ENCODE assay signal across 1 cellular context in the genomic region with DNA sequence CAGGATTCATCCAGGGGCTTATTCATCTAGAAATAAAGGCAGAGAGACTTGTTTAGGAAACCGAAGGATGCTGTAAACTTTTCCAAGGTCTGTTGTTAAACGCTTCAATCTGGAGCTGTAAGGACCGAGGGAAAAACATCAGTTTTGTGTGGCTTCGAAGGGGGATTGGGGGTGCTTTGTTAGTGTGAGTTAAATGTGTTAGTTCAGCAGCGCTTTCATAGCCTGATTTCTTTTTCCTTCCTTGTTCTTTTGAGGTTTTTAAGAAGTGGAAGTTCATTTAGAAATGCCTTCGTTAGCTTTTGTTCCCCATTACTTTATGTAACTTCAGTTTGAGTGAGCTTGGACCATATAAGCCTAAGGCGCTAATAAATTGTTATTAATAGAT.
TF ChIP-seq lines count a peak whose summit lies in the region.

No MANE protein-coding gene starts in this region.

TF ChIP-seq in H1, 55 proteins besides CTCF, POLR2A, EP300 and RAD21:
- no peak for TF ChIP-seq SRF (IDR thresholded peaks at IDR 0.05; ENCODE audit: low read depth, low read length)
- no peak for TF ChIP-seq SP4 (IDR thresholded peaks at IDR 0.05; ENCODE audit: low read length)
- no peak for TF ChIP-seq BACH1 (IDR thresholded peaks at IDR 0.05; ENCODE audit: low read length)
- TF ChIP-seq CHD2 (IDR thresholded peaks at IDR 0.05; ENCODE audit: low read length), result no peak
- no peak for TF ChIP-seq POLR2AphosphoS5 (IDR thresholded peaks at IDR 0.05; ENCODE audit: low read depth, low read length)
- TF ChIP-seq CEBPB (IDR thresholded peaks at IDR 0.05; ENCODE audit: low read depth, low read length), result no peak
- TF ChIP-seq, protein P1, sequence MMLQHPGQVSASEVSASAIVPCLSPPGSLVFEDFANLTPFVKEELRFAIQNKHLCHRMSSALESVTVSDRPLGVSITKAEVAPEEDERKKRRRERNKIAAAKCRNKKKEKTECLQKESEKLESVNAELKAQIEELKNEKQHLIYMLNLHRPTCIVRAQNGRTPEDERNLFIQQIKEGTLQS (IDR thresholded peaks at IDR 0.05; ENCODE audit: insufficient read depth, low read depth, low read length), result no peak
- TF ChIP-seq JUND (IDR thresholded peaks at IDR 0.05; ENCODE audit: low read length), result no peak
- no peak for TF ChIP-seq NANOG (IDR thresholded peaks at IDR 0.05; ENCODE audit: insufficient read depth, low read depth, low read length, poor library complexity, severe bottlenecking)
- no peak for TF ChIP-seq GABPA (IDR thresholded peaks at IDR 0.05; ENCODE audit: borderline replicate concordance, insufficient read depth, low read length)
- no peak for TF ChIP-seq POU5F1 (IDR thresholded peaks at IDR 0.05; ENCODE audit: low read depth, low read length)
